In genomic region chr19:42758667-42759066, GRCh38 we compare ENCODE assay signal across 16 cellular contexts. TPM values are rescaled to one million over a fixed set of nuclear protein-coding genes. Genes with fewer than 3 reads are reported as not detected.
A peak's percentile ranks its signal among the peaks of the same experiment; 100 is the strongest.
DNase-seq lines count a peak whose midpoint lies in the region; FAIRE-seq and TF ChIP-seq lines count a peak whose summit lies in the region.
"Not testable (repeated sequence)": the region's sequence is repeated elsewhere in the genome, so short reads cannot be mapped to it uniquely, and the experiment has no call there.
"Had no signal": no experiment of that assay in that cellular context is flagged by ENCODE, and none has a peak within 500 bp of the region (broad histone marks: within the 10 kb centered on the region; RNA-seq: fewer than 3 reads in every experiment).

No MANE protein-coding gene starts in this region.

- peak; percentile 10 for TF ChIP-seq CTCF in D721Med (IDR thresholded peaks at IDR 0.05; ENCODE audit: insufficient read depth, missing control alignments)
- peak; percentile 33 for TF ChIP-seq CTCF in GM13976 (IDR thresholded peaks at IDR 0.05; ENCODE audit: borderline replicate concordance, control extremely low read depth, extremely low read depth, insufficient read depth, missing control alignments)
- peak; percentile 18; the same call in 1 of the 2 replicates for TF ChIP-seq CTCF in Loucy (conservative IDR thresholded peaks at IDR 0.05; ENCODE audit: low read length)
- peak; percentile 50 for TF ChIP-seq CTCF in cardiac fibroblast (IDR thresholded peaks at IDR 0.05; ENCODE audit: low read depth, low read length)
- TF ChIP-seq CTCF in keratinocyte (optimal IDR thresholded peaks at IDR 0.05 in 1 of 3, IDR thresholded peaks at IDR 0.05 in 1 of 3, conservative IDR thresholded peaks at IDR 0.05 in 1 of 3; ENCODE audit: extremely low read depth in 1 of 3, insufficient read depth in 2 of 3, low read length in 3 of 3), result peak in 2 of 3 experiments; percentile 30 to 41

- H3K4me1 ChIP-seq in Loucy (ENCODE audit: insufficient read depth, low read length, poor library complexity, severe bottlenecking), result not testable (repeated sequence)
- H3K4me1 ChIP-seq in keratinocyte (ENCODE audit: control insufficient read depth, extremely low read depth, insufficient read depth, low read length), result peaks cover 17% of the 10 kb centered on the region

- not testable (repeated sequence) for DNase-seq in D721Med (ENCODE audit: insufficient read length, low spot score); GM13976 (ENCODE audit: low spot score); keratinocyte (ENCODE audit: low read depth, low spot score)
- peak; percentile 6 for DNase-seq in RPMI8226
- peak; percentile 30 for DNase-seq in activated CD4-positive, alpha-beta memory T cell treated with anti-CD3 and anti-CD28 coated beads, Interleukin-2, amount 10 ng/mL, durations not matched to agents 7 days and 5 days
- DNase-seq in cardiac fibroblast (ENCODE audit: low read depth in 2 of 2), result peak in 1 of 2 donors; percentile 33

- H3K9me1 ChIP-seq in keratinocyte (ENCODE audit: control insufficient read depth, extremely low read depth, insufficient read depth, low read length), result not testable (repeated sequence)

- H3K9ac ChIP-seq in Loucy (ENCODE audit: low read depth, low read length, poor library complexity, severe bottlenecking); keratinocyte (ENCODE audit: control insufficient read depth, extremely low read depth, insufficient read depth, low read length): not testable (repeated sequence)

- H3K9me3 ChIP-seq in Loucy (ENCODE audit: insufficient read depth, low read depth, low read length); keratinocyte (ENCODE audit: control insufficient read depth, low read depth, low read length): not testable (repeated sequence)

- dilution Hi-C loops in keratinocyte (cut with MboI; ENCODE audit: extremely low pct_ligation_motif_present, low sequenced_read_pairs), result not testable (repeated sequence)

- POLR2A ChIA-PET in activated CD4-positive, alpha-beta memory T cell treated with anti-CD3 and anti-CD28 coated beads, Interleukin-2, amount 10 ng/mL, durations not matched to agents 7 days and 5 days (lab: Charles Lee), result not testable (repeated sequence)

- not testable (repeated sequence) for H3K27me3 ChIP-seq in Loucy (ENCODE audit: insufficient read depth, low read length, poor library complexity, severe bottlenecking); keratinocyte (ENCODE audit: control insufficient read depth, extremely low read depth, insufficient read depth, low read length)

- H3K4me3 Mint-ChIP-seq in activated CD4-positive, alpha-beta memory T cell treated with anti-CD3 and anti-CD28 coated beads, Interleukin-2, amount 10 ng/mL, durations not matched to agents 7 days and 5 days, result not testable (repeated sequence)

- H3K4me1 Mint-ChIP-seq in activated CD4-positive, alpha-beta memory T cell treated with anti-CD3 and anti-CD28 coated beads, Interleukin-2, amount 10 ng/mL, durations not matched to agents 7 days and 5 days, result not testable (repeated sequence)

- H3K36me3 Mint-ChIP-seq in activated CD4-positive, alpha-beta memory T cell treated with anti-CD3 and anti-CD28 coated beads, Interleukin-2, amount 10 ng/mL, durations not matched to agents 7 days and 5 days (ENCODE audit: low read depth), result not testable (repeated sequence)

- H3F3A ChIP-seq in Loucy (ENCODE audit: low read depth), result not testable (repeated sequence)

- not testable (repeated sequence) for H3K79me2 ChIP-seq in Loucy (ENCODE audit: insufficient read depth, low read length); keratinocyte (ENCODE audit: control insufficient read depth, insufficient read depth, low read length)

- not testable (repeated sequence) for H2AFZ ChIP-seq in Loucy (ENCODE audit: low read length); keratinocyte (ENCODE audit: control insufficient read depth, low read length)

- H4K20me1 ChIP-seq in Loucy (ENCODE audit: insufficient read depth, low read length, poor library complexity, severe bottlenecking); keratinocyte (ENCODE audit: control insufficient read depth, extremely low read depth, insufficient read depth, low read length): not testable (repeated sequence)

- H3K27ac Mint-ChIP-seq in activated CD4-positive, alpha-beta memory T cell treated with anti-CD3 and anti-CD28 coated beads, Interleukin-2, amount 10 ng/mL, durations not matched to agents 7 days and 5 days, result not testable (repeated sequence)

- H3K27me3 Mint-ChIP-seq in activated CD4-positive, alpha-beta memory T cell treated with anti-CD3 and anti-CD28 coated beads, Interleukin-2, amount 10 ng/mL, durations not matched to agents 7 days and 5 days, result not testable (repeated sequence)

- H3K27ac ChIP-seq in keratinocyte (ENCODE audit: control insufficient read depth, insufficient read depth, low read length), result not testable (repeated sequence)

- not testable (repeated sequence) for H3K9me3 Mint-ChIP-seq in activated CD4-positive, alpha-beta memory T cell treated with anti-CD3 and anti-CD28 coated beads, Interleukin-2, amount 10 ng/mL, durations not matched to agents 7 days and 5 days

- CTCF ChIA-PET in activated CD4-positive, alpha-beta memory T cell treated with anti-CD3 and anti-CD28 coated beads, Interleukin-2, amount 10 ng/mL, durations not matched to agents 7 days and 5 days (lab: Charles Lee), result not testable (repeated sequence)

- H3K9me2 ChIP-seq in Loucy (replicated peaks; ENCODE audit: low read depth, low read length), result not testable (repeated sequence)

- not testable (repeated sequence) for H3K4me3 ChIP-seq in Loucy (ENCODE audit: low read length, poor library complexity, severe bottlenecking); cardiac fibroblast (replicated peaks in 1 of 2; ENCODE audit: low read depth in 2 of 2, low read length in 2 of 2); keratinocyte (ENCODE audit: control insufficient read depth in 2 of 3, extremely low read depth in 1 of 3, insufficient read depth in 2 of 3, low read depth in 1 of 3, low read length in 3 of 3)

- H3K36me3 ChIP-seq in Loucy (ENCODE audit: insufficient read depth, low read length); keratinocyte (ENCODE audit: control insufficient read depth in 2 of 2, extremely low read depth in 1 of 2, insufficient read depth in 2 of 2, low read length in 2 of 2): not testable (repeated sequence)

- in situ Hi-C loops in GM13976 (cut with MboI; ENCODE audit: low sequenced_read_pairs, unreplicated experiment), result not testable (repeated sequence)

- not testable (repeated sequence) for FAIRE-seq in D721Med (lab: Jason Lieb, UNC); keratinocyte (lab: Jason Lieb, UNC)

- H3K4me2 ChIP-seq in Loucy (ENCODE audit: low read depth, low read length, poor library complexity, severe bottlenecking); keratinocyte (ENCODE audit: control insufficient read depth, extremely low read depth, insufficient read depth, low read depth, low read length): not testable (repeated sequence)

RNA-seq across cellular contexts. Expression of gene PSG8, which starts 6.8 kb away (rescaled TPM):
- total RNA-seq in activated CD4-positive, alpha-beta memory T cell treated with anti-CD3 and anti-CD28 coated beads, Interleukin-2, amount 10 ng/mL, durations not matched to agents 7 days and 5 days, result not detected
- polyA plus RNA-seq in keratinocyte, result not detected in 3 replicates
- polyA plus RNA-seq in keratinocyte (2011; ENCODE audit: low read depth), result not detected
- not detected in 2 replicates for polyA plus RNA-seq in keratinocyte (2011; cell fraction: cytosol; rRNA removed)
- polyA plus RNA-seq in keratinocyte (2011; cell fraction: nucleus; rRNA removed), result 0.04 TPM in 1 of 2 replicates, not detected in the other
- 0.59 TPM in 1 of 2 replicates, not detected in the other for polyA plus RNA-seq in keratinocyte (2012; ENCODE audit: low replicate concordance)
- not detected in 3 replicates for polyA minus RNA-seq in keratinocyte
- polyA minus RNA-seq in keratinocyte (2011; cell fraction: cytosol; rRNA and poly(A)+ RNA removed), result not detected
- not detected in 2 replicates for polyA minus RNA-seq in keratinocyte (2011; cell fraction: nucleus; rRNA and poly(A)+ RNA removed)
- total RNA-seq: activated CD8-positive, alpha-beta memory T cell treated with anti-CD3 and anti-CD28 coated beads, Interleukin-2, amount 10 ng/mL, durations not matched to agents 7 days and 5 days; activated naive CD8-positive, alpha-beta T cell treated with anti-CD3 and anti-CD28 coated beads, Interleukin-2, amount 10 ng/mL, durations not matched to agents 7 days and 5 days; activated T-helper 17 cell treated with anti-CD3 and anti-CD28 coated beads, Interleukin-2, amount 50 U/mL, for 72 hours; cardiac septum; CD4-positive, CD25-positive, alpha-beta regulatory T cell; esophagus mucosa; left lobe of liver; SJCRH30; skeletal muscle tissue had no signal
- polyA plus RNA-seq: CD4-positive, CD25-positive, alpha-beta regulatory T cell had no signal

RNA-seq across cellular contexts. Expression of gene PSG3, which starts 18.4 kb away (rescaled TPM):
- not detected for total RNA-seq in activated CD4-positive, alpha-beta memory T cell treated with anti-CD3 and anti-CD28 coated beads, Interleukin-2, amount 10 ng/mL, durations not matched to agents 7 days and 5 days
- polyA plus RNA-seq in keratinocyte, result not detected in 3 replicates
- 0.20 TPM for polyA plus RNA-seq in keratinocyte (2011; ENCODE audit: low read depth)
- not detected in 2 replicates for polyA plus RNA-seq in keratinocyte (2011; cell fraction: cytosol; rRNA removed)
- polyA plus RNA-seq in keratinocyte (2011; cell fraction: nucleus; rRNA removed), result not detected in 2 replicates
- polyA plus RNA-seq in keratinocyte (2012; ENCODE audit: low replicate concordance), result 0.78 TPM in 1 of 2 replicates, not detected in the other
- polyA minus RNA-seq in keratinocyte, result not detected in 3 replicates
- not detected for polyA minus RNA-seq in keratinocyte (2011; cell fraction: cytosol; rRNA and poly(A)+ RNA removed)
- not detected in 2 replicates for polyA minus RNA-seq in keratinocyte (2011; cell fraction: nucleus; rRNA and poly(A)+ RNA removed)
- total RNA-seq: activated CD8-positive, alpha-beta memory T cell treated with anti-CD3 and anti-CD28 coated beads, Interleukin-2, amount 10 ng/mL, durations not matched to agents 7 days and 5 days; activated naive CD8-positive, alpha-beta T cell treated with anti-CD3 and anti-CD28 coated beads, Interleukin-2, amount 10 ng/mL, durations not matched to agents 7 days and 5 days; cardiac septum; esophagus mucosa; left lobe of liver; SJCRH30; skeletal muscle tissue had no signal
- polyA plus RNA-seq: CD4-positive, CD25-positive, alpha-beta regulatory T cell had no signal
